Comparison of ENCODE assay signal across 9 cellular contexts in the genomic region with DNA sequence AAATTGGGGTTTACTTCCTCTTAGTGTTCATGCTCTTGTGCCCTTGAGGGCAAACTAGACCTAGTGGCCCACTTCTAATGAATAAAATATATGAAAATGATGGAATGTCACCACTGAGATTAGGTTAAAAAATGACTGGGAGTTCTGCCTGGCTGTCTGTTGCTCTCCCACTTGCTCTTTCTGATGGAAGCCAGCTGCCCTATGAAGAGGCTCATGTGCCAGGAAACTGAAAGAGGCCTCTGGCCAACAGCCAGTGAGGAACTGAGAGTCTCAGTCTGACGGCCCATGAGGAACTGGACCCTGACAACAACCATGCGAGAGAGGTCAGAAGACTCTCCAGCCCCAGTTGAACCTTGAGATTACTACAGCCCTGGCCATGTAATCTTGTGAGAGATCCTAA.
DNase-seq lines count a peak whose midpoint lies in the region; ATAC-seq, FAIRE-seq and TF ChIP-seq lines count a peak whose summit lies in the region.
"Had no signal": no experiment of that assay in that cellular context is flagged by ENCODE, and none has a peak within 500 bp of the region (broad histone marks: within the 10 kb centered on the region; RNA-seq: fewer than 3 reads in every experiment).

No MANE protein-coding gene starts in this region.

- no peak overlapping the region for H4K5ac ChIP-seq in H1 (ENCODE audit: insufficient read length, low read depth, low read length)

- H2BK20ac ChIP-seq in H1 (ENCODE audit: low read length), result no peak overlapping the region

- no peak overlapping the region for H3K18ac ChIP-seq in H1 (ENCODE audit: extremely low read depth, low read length)

- no peak for TF ChIP-seq POLR2A in H1 (IDR thresholded peaks at IDR 0.05; ENCODE audit: control extremely low read depth in 1 of 2, low read depth in 2 of 2, low read length in 2 of 2)

- H3K9me3 ChIP-seq in H1 (ENCODE audit: insufficient read depth in 2 of 2, low read depth in 1 of 2, low read length in 1 of 2) (no peaks in the 10 kb centered on the region), psoas muscle (no peaks in the 10 kb centered on the region), osteoblast (ENCODE audit: low read depth, low read length) (no peaks in the 10 kb centered on the region)

- H2BK5ac ChIP-seq in H1 (ENCODE audit: low read depth, low read length), result no peak overlapping the region

- no peaks in the 10 kb centered on the region for H3K4me1 ChIP-seq in H1 (replicated peaks in 1 of 4; ENCODE audit: control insufficient read depth in 3 of 4, insufficient read depth in 4 of 4, low read length in 3 of 4)
- H3K4me1 ChIP-seq in psoas muscle, result peaks cover 4% of the 10 kb centered on the region
- H3K4me1 ChIP-seq in osteoblast (ENCODE audit: insufficient read depth, low read length), result no peaks in the 10 kb centered on the region

- H3K23ac ChIP-seq in H1 (ENCODE audit: insufficient read length), result no peak overlapping the region

- no peaks in the 10 kb centered on the region for H4K20me1 ChIP-seq in H1 (replicated peaks in 1 of 2; ENCODE audit: control insufficient read depth in 1 of 2, insufficient read depth in 2 of 2, low read length in 2 of 2)
- H4K20me1 ChIP-seq in osteoblast (ENCODE audit: insufficient read depth, low read length), result no peaks in the 10 kb centered on the region
- H4K20me1 ChIP-seq: BLaER1 treated with 17β-estradiol and CSF1 and Interleukin-3, amounts not matched to agents 10 nM and 100 nM had no signal

- no peak overlapping the region for H2BK15ac ChIP-seq in H1 (ENCODE audit: low read length)

- H3K36me3 ChIP-seq in H1 (ENCODE audit: control insufficient read depth in 2 of 4, insufficient read depth in 4 of 4, low read length in 3 of 4) (no peaks in the 10 kb centered on the region), psoas muscle (ENCODE audit: insufficient read depth in 1 of 2, low read depth in 1 of 2) (no peaks in the 10 kb centered on the region), osteoblast (ENCODE audit: insufficient read depth, low read length) (no peaks in the 10 kb centered on the region)
- H3K36me3 ChIP-seq: BLaER1 treated with 17β-estradiol and CSF1 and Interleukin-3, amounts not matched to agents 10 nM and 100 nM had no signal

- peak; percentile 99 for ATAC-seq in GM19455 (IDR thresholded peaks at IDR 0.05; ENCODE audit: unreplicated experiment)
- peak; percentile 98 for ATAC-seq in HG03439 (IDR thresholded peaks at IDR 0.05; ENCODE audit: unreplicated experiment)
- ATAC-seq in psoas muscle, result peak in 3 of 4 donors; percentile 47 to 71 (median 58)

- H2BK120ac ChIP-seq in H1 (replicated peaks; ENCODE audit: low read depth, low read length), result no peak overlapping the region

- H4K91ac ChIP-seq in H1 (replicated peaks; ENCODE audit: insufficient read length, low read length), result no peak overlapping the region

- intact Hi-C loops in psoas muscle (cut with DNase I), result no loop called here

- H3K56ac ChIP-seq in H1 (replicated peaks; ENCODE audit: insufficient read length, low read depth, low read length), result no peak overlapping the region

- no peak for FAIRE-seq in H1 (lab: Jason Lieb, UNC)

- H3K4me2 ChIP-seq in H1 (ENCODE audit: insufficient read depth in 1 of 2, low read depth in 2 of 2, low read length in 2 of 2), result no peak overlapping the region
- H3K4me2 ChIP-seq in osteoblast (ENCODE audit: insufficient read depth, low read length), result no peak overlapping the region

- POLR2A ChIA-PET in H1 (lab: Charles Lee; ENCODE audit: partially characterized antibody), result no interaction called here

- TF ChIP-seq CTCF in H1 (IDR thresholded peaks at IDR 0.05; ENCODE audit: control extremely low read depth in 1 of 3, insufficient read depth in 1 of 3, low read depth in 1 of 3, low read length in 3 of 3), result no peak
- TF ChIP-seq CTCF in psoas muscle (IDR thresholded peaks at IDR 0.05), result no peak
- TF ChIP-seq CTCF in osteoblast (IDR thresholded peaks at IDR 0.05; ENCODE audit: extremely low read depth, low read depth, low read length), result no peak

- 91% methylated on average over 2 of the region's 2 CpGs; no CpG with 5 or more reads in 1 of the 2 experiments for WGBS in H1 (ENCODE audit: extremely low coverage in 1 of 2, insufficient coverage in 1 of 2, insufficient read length in 1 of 2, insufficient replicate concordance in 2 of 2, low coverage in 1 of 2, low lambda C conversion rate in 2 of 2, missing lambda C conversion rate in 1 of 2), 2 experiments
- WGBS in psoas muscle, 3 donors, result 2 to 7% (median 5%) methylated on average over 2 of the region's 2 CpGs

- H3K4me3 ChIP-seq in H1 (ENCODE audit: extremely low read depth in 1 of 4, insufficient read depth in 2 of 4, low read depth in 3 of 4, low read length in 4 of 4), result no peak overlapping the region
- H3K4me3 ChIP-seq in psoas muscle, result no peak overlapping the region
- no peak overlapping the region for H3K4me3 ChIP-seq in osteoblast (ENCODE audit: insufficient read depth, low read length)
- H3K4me3 ChIP-seq: BLaER1 treated with 17β-estradiol and CSF1 and Interleukin-3, amounts not matched to agents 10 nM and 100 nM had no signal

- no peak overlapping the region for H3K9ac ChIP-seq in H1 (replicated peaks in 1 of 4; ENCODE audit: extremely low read depth in 1 of 4, low read depth in 3 of 4, low read length in 3 of 4)
- H3K9ac ChIP-seq: BLaER1 treated with 17β-estradiol and CSF1 and Interleukin-3, amounts not matched to agents 10 nM and 100 nM had no signal

- H3K79me2 ChIP-seq in H1 (ENCODE audit: control insufficient read depth in 1 of 2, insufficient read depth in 2 of 2, low read length in 2 of 2) (no peaks in the 10 kb centered on the region), osteoblast (ENCODE audit: insufficient read depth, low read length) (no peaks in the 10 kb centered on the region)

- CTCF ChIA-PET in H1 (lab: Charles Lee; ENCODE audit: partially characterized antibody), result no interaction called here

- no peaks in the 10 kb centered on the region for H3K79me1 ChIP-seq in H1 (ENCODE audit: low read depth, low read length)

- no peak overlapping the region for H2BK12ac ChIP-seq in H1 (ENCODE audit: low read depth, low read length)

- no peak overlapping the region for H2AK5ac ChIP-seq in H1 (ENCODE audit: low read depth, low read length)

- TF ChIP-seq RAD21 in H1 (IDR thresholded peaks at IDR 0.05 in 1 of 2, conservative IDR thresholded peaks at IDR 0.05 in 1 of 2; ENCODE audit: low read depth in 2 of 2, low read length in 2 of 2), result no peak

- H3K4ac ChIP-seq in H1 (replicated peaks; ENCODE audit: insufficient read length, low read depth, low read length), result no peak overlapping the region

- H2AFZ ChIP-seq in H1 (ENCODE audit: low read length), result 0 out of 2 replicates have a peak overlapping the region, but pooled peaks have one; percentile 11
- no peak overlapping the region for H2AFZ ChIP-seq in osteoblast (ENCODE audit: low read length)

- DNase-seq in Ammon's horn (ENCODE audit: low spot score), result peak; percentile 91
- no peak for DNase-seq in H1 (ENCODE audit: low read depth in 1 of 2, low spot score in 2 of 2)
- DNase-seq in psoas muscle, result peak; percentile 47 to 77
- DNase-seq in stimulated activated CD4-positive, alpha-beta T cell treated with anti-CD3 and anti-CD28 coated beads, Interleukin-4, amount 100 ng/mL, for 24 hours, result no peak
- DNase-seq in stimulated activated CD4-positive, alpha-beta T cell treated with anti-CD3 and anti-CD28 coated beads, Interleukin-15, amount 100 ng/mL, for 24 hours, result no peak
- no peak for DNase-seq in osteoblast (ENCODE audit: insufficient read length, low spot score, missing footprints)

- no peak overlapping the region for H3K14ac ChIP-seq in H1 (ENCODE audit: insufficient read length)

- no peaks in the 10 kb centered on the region for H3K27me3 ChIP-seq in H1 (replicated peaks in 1 of 4; ENCODE audit: control insufficient read depth in 3 of 4, extremely low read depth in 1 of 4, insufficient read depth in 3 of 4, low read length in 3 of 4)
- no peaks in the 10 kb centered on the region for H3K27me3 ChIP-seq in psoas muscle (ENCODE audit: insufficient read depth in 3 of 3, low read length in 2 of 3)
- no peaks in the 10 kb centered on the region for H3K27me3 ChIP-seq in osteoblast (ENCODE audit: insufficient read depth, low read length)
- H3K27me3 ChIP-seq: BLaER1 treated with 17β-estradiol and CSF1 and Interleukin-3, amounts not matched to agents 10 nM and 100 nM had no signal

- H3K23me2 ChIP-seq in H1 (ENCODE audit: low read depth, low read length), result no peaks in the 10 kb centered on the region

- no peak overlapping the region for H4K8ac ChIP-seq in H1 (ENCODE audit: extremely low read depth, insufficient read depth, low read length)

- TF ChIP-seq EP300 in H1 (IDR thresholded peaks at IDR 0.05; ENCODE audit: borderline replicate concordance in 1 of 2, low read depth in 2 of 2, low read length in 2 of 2), result no peak

- H3K27ac ChIP-seq in H1 (ENCODE audit: low read depth, low read length), result no peak overlapping the region
- no peak overlapping the region for H3K27ac ChIP-seq in psoas muscle
- no peak overlapping the region for H3K27ac ChIP-seq in osteoblast (ENCODE audit: low read depth, low read length)
- H3K27ac ChIP-seq: BLaER1 treated with 17β-estradiol and CSF1 and Interleukin-3, amounts not matched to agents 10 nM and 100 nM had no signal

TF ChIP-seq in H1, 55 proteins besides CTCF, POLR2A, EP300 and RAD21:
- TF ChIP-seq, protein P1, sequence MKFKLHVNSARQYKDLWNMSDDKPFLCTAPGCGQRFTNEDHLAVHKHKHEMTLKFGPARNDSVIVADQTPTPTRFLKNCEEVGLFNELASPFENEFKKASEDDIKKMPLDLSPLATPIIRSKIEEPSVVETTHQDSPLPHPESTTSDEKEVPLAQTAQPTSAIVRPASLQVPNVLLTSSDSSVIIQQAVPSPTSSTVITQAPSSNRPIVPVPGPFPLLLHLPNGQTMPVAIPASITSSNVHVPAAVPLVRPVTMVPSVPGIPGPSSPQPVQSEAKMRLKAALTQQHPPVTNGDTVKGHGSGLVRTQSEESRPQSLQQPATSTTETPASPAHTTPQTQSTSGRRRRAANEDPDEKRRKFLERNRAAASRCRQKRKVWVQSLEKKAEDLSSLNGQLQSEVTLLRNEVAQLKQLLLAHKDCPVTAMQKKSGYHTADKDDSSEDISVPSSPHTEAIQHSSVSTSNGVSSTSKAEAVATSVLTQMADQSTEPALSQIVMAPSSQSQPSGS (IDR thresholded peaks at IDR 0.05; ENCODE audit: low read length), result no peak

Comparison
In these comparisons a context has a peak if more than half of its experiments do, and no peak if none do; other contexts are left out.
1. DNase-seq: peak in Ammon's horn (single experiment) and psoas muscle (2 of 2); none in H1 (0 of 2), stimulated activated CD4-positive, alpha-beta T cell treated with anti-CD3 and anti-CD28 coated beads, Interleukin-4, amount 100 ng/mL, for 24 hours (single experiment), stimulated activated CD4-positive, alpha-beta T cell treated with anti-CD3 and anti-CD28 coated beads, Interleukin-15, amount 100 ng/mL, for 24 hours (single experiment) and osteoblast (single experiment).
2. Peak in every context shown above with its lines, with median percentiles within 50 percentile points of each other: ATAC-seq.